In the genomic region with DNA sequence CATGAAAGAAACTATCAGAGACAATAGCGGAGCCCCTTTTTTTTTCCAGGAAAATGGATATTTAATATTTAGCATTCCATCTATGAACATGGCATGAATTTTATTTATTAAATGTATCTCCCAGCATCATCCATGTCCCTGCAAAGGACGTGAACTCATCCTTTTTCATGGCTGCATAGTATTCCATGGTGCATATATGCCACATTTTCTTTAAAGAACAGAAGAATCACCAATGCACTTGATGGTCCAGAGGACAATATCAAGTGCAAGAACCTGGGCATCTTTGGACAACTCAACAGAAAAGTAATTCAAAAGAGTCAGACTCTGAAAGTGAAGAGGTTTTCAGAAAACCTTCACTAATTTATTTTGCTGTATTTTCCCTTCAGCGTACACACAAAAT, we compare ENCODE assay signal across 33 cellular contexts.
DNase-seq lines count a peak whose midpoint lies in the region; ATAC-seq, FAIRE-seq and TF ChIP-seq lines count a peak whose summit lies in the region.
"Had no signal": no experiment of that assay in that cellular context is flagged by ENCODE, and none has a peak within 500 bp of the region (broad histone marks: within the 10 kb centered on the region; RNA-seq: fewer than 3 reads in every experiment).

No MANE protein-coding gene starts in this region.

- H4K20me1 ChIP-seq in K562 (replicated peaks; ENCODE audit: control insufficient read depth, insufficient read depth, low read length): no peaks in the 10 kb centered on the region
- H4K20me1 ChIP-seq in H1 (replicated peaks in 1 of 2; ENCODE audit: control insufficient read depth in 1 of 2, insufficient read depth in 2 of 2, low read length in 2 of 2): no peaks in the 10 kb centered on the region
- H4K20me1 ChIP-seq: BLaER1; BLaER1 treated with 17β-estradiol and CSF1 and Interleukin-3, amounts not matched to agents 10 nM and 100 nM had no signal

- no peak overlapping the region for H3K4me2 ChIP-seq in K562 (ENCODE audit: insufficient read depth, low read length)
- no peak overlapping the region for H3K4me2 ChIP-seq in H1 (ENCODE audit: insufficient read depth in 1 of 2, low read depth in 2 of 2, low read length in 2 of 2)
- H3K4me2 ChIP-seq: A549; BLaER1; BLaER1 treated with 17β-estradiol and CSF1 and Interleukin-3, amounts not matched to agents 10 nM and 100 nM had no signal

- TF ChIP-seq RAD21 in K562 (CRISPR knock-in tag; conservative IDR thresholded peaks at IDR 0.05 in 1 of 2, IDR thresholded peaks at IDR 0.05 in 1 of 2) (no peak), H1 (IDR thresholded peaks at IDR 0.05 in 1 of 2, conservative IDR thresholded peaks at IDR 0.05 in 1 of 2; ENCODE audit: low read depth in 2 of 2, low read length in 2 of 2) (no peak)

- H3K27me3 ChIP-seq in K562 (ENCODE audit: control insufficient read depth in 2 of 2, insufficient read depth in 2 of 2, low read length in 2 of 2) (no peaks in the 10 kb centered on the region), H1 (replicated peaks in 1 of 4; ENCODE audit: control insufficient read depth in 3 of 4, extremely low read depth in 1 of 4, insufficient read depth in 3 of 4, low read length in 3 of 4) (no peaks in the 10 kb centered on the region)
- H3K27me3 ChIP-seq: BE2C; BLaER1; BLaER1 treated with 17β-estradiol and CSF1 and Interleukin-3, amounts not matched to agents 10 nM and 100 nM had no signal

- H4K8ac ChIP-seq in H1 (ENCODE audit: extremely low read depth, insufficient read depth, low read length): no peak overlapping the region

- H3K9me1 ChIP-seq in K562 (ENCODE audit: control insufficient read depth, insufficient read depth, low read length): no peaks in the 10 kb centered on the region

- H3K14ac ChIP-seq in H1 (ENCODE audit: insufficient read length): no peak overlapping the region

- FAIRE-seq in K562 (lab: Jason Lieb, UNC) (no peak), H1 (lab: Jason Lieb, UNC) (no peak)
- FAIRE-seq: A204.1, A549, D721Med had no signal

- no peak overlapping the region for H3K27ac ChIP-seq in HEK293 (ENCODE audit: extremely low read depth, low read depth, low read length)
- H3K27ac ChIP-seq in K562 (ENCODE audit: extremely low read depth, low read depth, low read length): no peak overlapping the region
- H3K27ac ChIP-seq in H1 (ENCODE audit: low read depth, low read length): no peak overlapping the region
- H3K27ac ChIP-seq: 22Rv1; A549; BLaER1; BLaER1 treated with 17β-estradiol and CSF1 and Interleukin-3, amounts not matched to agents 10 nM and 100 nM; C4-2B had no signal

- H3K4ac ChIP-seq in H1 (replicated peaks; ENCODE audit: insufficient read length, low read depth, low read length): no peak overlapping the region

- no peak overlapping the region for H2BK12ac ChIP-seq in H1 (ENCODE audit: low read depth, low read length)

- no peak overlapping the region for H3K18ac ChIP-seq in H1 (ENCODE audit: extremely low read depth, low read length)

- POLR2A ChIA-PET in HEK293 (lab: Yijun Ruan, JAX) (no interaction called here), K562 (lab: Yijun Ruan, JAX) (interaction anchor here (0.6 to 1.2 kb wide), 3 partner anchors 16 to 738 kb away, joined by 3 to 5 read pairs (median 4); no protein-coding TSS in a partner anchor), H1 (lab: Charles Lee; ENCODE audit: partially characterized antibody) (no interaction called here)

- ATAC-seq in K562: no peak
- ATAC-seq: A549; CD8-positive, alpha-beta T cell had no signal

- TF ChIP-seq EP300 in K562 (IDR thresholded peaks at IDR 0.05; ENCODE audit: low read length) (no peak), H1 (IDR thresholded peaks at IDR 0.05; ENCODE audit: borderline replicate concordance in 1 of 2, low read depth in 2 of 2, low read length in 2 of 2) (no peak)

- no peak overlapping the region for H2BK20ac ChIP-seq in H1 (ENCODE audit: low read length)

- H4K5ac ChIP-seq in H1 (ENCODE audit: insufficient read length, low read depth, low read length): no peak overlapping the region

- no peaks in the 10 kb centered on the region for H3K23me2 ChIP-seq in H1 (ENCODE audit: low read depth, low read length)

- WGBS in K562 (ENCODE audit: insufficient coverage, low coverage, missing lambda C conversion rate): 87% methylated on average over 3 of the region's 3 CpGs
- 88% methylated on average over 3 of the region's 3 CpGs; no CpG with 5 or more reads in 1 of the 2 experiments for WGBS in H1 (ENCODE audit: extremely low coverage in 1 of 2, insufficient coverage in 1 of 2, insufficient read length in 1 of 2, insufficient replicate concordance in 2 of 2, low coverage in 1 of 2, low lambda C conversion rate in 2 of 2, missing lambda C conversion rate in 1 of 2), 2 experiments

- intact Hi-C loops in K562 (cut with micrococcal nuclease): no loop called here

- DNase-seq in K562 (ENCODE audit: extremely low read depth in 1 of 4, low spot score in 3 of 4) (no peak), H1 (ENCODE audit: low read depth in 1 of 2, low spot score in 2 of 2) (no peak), NCI-H146 (lab: John Stamatoyannopoulos, UW) (no peak), Ammon's horn (ENCODE audit: low spot score) (no peak)
- DNase-seq in activated CD4-positive, alpha-beta T cell treated with anti-CD3 and anti-CD28 coated beads, Interleukin-2, amount 50 U/mL, for 1 hour: no peak
- DNase-seq: 8988T; ACHN; AML-193; BE2C; C1 segment of cervical spinal cord; Caco-2; Calu3; CD4-positive, alpha-beta memory T cell; CD4-positive, alpha-beta T cell; CD4-positive, CD25-positive, alpha-beta regulatory T cell; CD8-positive, alpha-beta memory T cell; CD8-positive, alpha-beta T cell; COR-L47; DMS 273 treated with DMSO at 0.1 percent for 48 hours; DMS153; DMS53; DMS79; DMS79 treated with DMSO at 0.1 percent for 48 hours; DND-41; EL had no signal

- BruUV-seq in K562 (replicated peaks; lab: Mats Ljungman, UMichigan): no TSS peak

- no peak for TF ChIP-seq POLR2A in K562 (conservative IDR thresholded peaks at IDR 0.05)
- TF ChIP-seq POLR2A in H1 (IDR thresholded peaks at IDR 0.05; ENCODE audit: control extremely low read depth in 1 of 2, low read depth in 2 of 2, low read length in 2 of 2): no peak

- H3K36me3 ChIP-seq in HEK293 (ENCODE audit: control insufficient read depth in 2 of 2, insufficient read depth in 1 of 2, low read length in 2 of 2) (no peaks in the 10 kb centered on the region), K562 (ENCODE audit: control insufficient read depth, insufficient read depth, low read length) (no peaks in the 10 kb centered on the region), H1 (ENCODE audit: control insufficient read depth in 2 of 4, insufficient read depth in 4 of 4, low read length in 3 of 4) (no peaks in the 10 kb centered on the region)
- H3K36me3 ChIP-seq: BE2C; BLaER1; BLaER1 treated with 17β-estradiol and CSF1 and Interleukin-3, amounts not matched to agents 10 nM and 100 nM had no signal

- H2BK120ac ChIP-seq in H1 (replicated peaks; ENCODE audit: low read depth, low read length): no peak overlapping the region

- H4K91ac ChIP-seq in H1 (replicated peaks; ENCODE audit: insufficient read length, low read length): no peak overlapping the region

- no peak overlapping the region for H2AK5ac ChIP-seq in H1 (ENCODE audit: low read depth, low read length)

- no peaks in the 10 kb centered on the region for H3K9me3 ChIP-seq in HEK293 (ENCODE audit: control insufficient read depth, insufficient read depth, low read depth, low read length)
- H3K9me3 ChIP-seq in K562 (replicated peaks; ENCODE audit: control insufficient read depth, insufficient read depth, low read depth, low read length): no peaks in the 10 kb centered on the region
- no peaks in the 10 kb centered on the region for H3K9me3 ChIP-seq in H1 (ENCODE audit: insufficient read depth in 2 of 2, low read depth in 1 of 2, low read length in 1 of 2)
- H3K9me3 ChIP-seq: A549, BE2C, Caco-2 had no signal

- no peaks in the 10 kb centered on the region for H3K79me1 ChIP-seq in H1 (ENCODE audit: low read depth, low read length)

- TF ChIP-seq CTCF in HEK293 (tag by site-specific recombination; IDR thresholded peaks at IDR 0.05) (no peak), K562 (IDR thresholded peaks at IDR 0.05 in 2 of 3, conservative IDR thresholded peaks at IDR 0.05 in 1 of 3; ENCODE audit: insufficient read depth in 2 of 3, low read depth in 1 of 3, low read length in 3 of 3) (no peak), H1 (IDR thresholded peaks at IDR 0.05; ENCODE audit: control extremely low read depth in 1 of 3, insufficient read depth in 1 of 3, low read depth in 1 of 3, low read length in 3 of 3) (no peak)

- in situ Hi-C loops in K562 (cut with MboI): loop anchor here (5.0 kb wide), 1 partner anchor 93 kb away; no protein-coding TSS in a partner anchor

- no peak overlapping the region for H2BK15ac ChIP-seq in H1 (ENCODE audit: low read length)

- CTCF ChIA-PET in HEK293 (lab: Yijun Ruan, JAX): no interaction called here
- CTCF ChIA-PET in K562 (lab: Yijun Ruan, JAX; ENCODE audit: low intra/inter-chr PET ratio): no interaction called here
- CTCF ChIA-PET in H1 (lab: Charles Lee; ENCODE audit: partially characterized antibody): interaction anchor here (1.6 kb wide), 1 partner anchor 29 kb away, joined by 5 read pairs; no protein-coding TSS in a partner anchor

- H3K9ac ChIP-seq in K562 (ENCODE audit: insufficient read depth in 1 of 2, low read depth in 2 of 2, low read length in 2 of 2) (no peak overlapping the region), H1 (replicated peaks in 1 of 4; ENCODE audit: extremely low read depth in 1 of 4, low read depth in 3 of 4, low read length in 3 of 4) (no peak overlapping the region)
- H3K9ac ChIP-seq: BLaER1; BLaER1 treated with 17β-estradiol and CSF1 and Interleukin-3, amounts not matched to agents 10 nM and 100 nM had no signal

- H3K4me1 ChIP-seq in HEK293 (ENCODE audit: control insufficient read depth, insufficient read depth, low read length) (no peaks in the 10 kb centered on the region), K562 (replicated peaks in 1 of 2; ENCODE audit: control insufficient read depth in 2 of 2, insufficient read depth in 2 of 2, low read length in 2 of 2) (peaks cover 6 to 22% of the 10 kb centered on the region in 2 experiments; a peak in 4 of 5 replicates), H1 (replicated peaks in 1 of 4; ENCODE audit: control insufficient read depth in 3 of 4, insufficient read depth in 4 of 4, low read length in 3 of 4) (no peaks in the 10 kb centered on the region)
- H3K4me1 ChIP-seq: A549; BLaER1; BLaER1 treated with 17β-estradiol and CSF1 and Interleukin-3, amounts not matched to agents 10 nM and 100 nM; Caco-2 had no signal

- no peak overlapping the region for H3K23ac ChIP-seq in H1 (ENCODE audit: insufficient read length)

- H2AFZ ChIP-seq in K562 (ENCODE audit: low read depth, low read length) (no peak overlapping the region), H1 (ENCODE audit: low read length) (no peak overlapping the region)

- no peak overlapping the region for H3K56ac ChIP-seq in H1 (replicated peaks; ENCODE audit: insufficient read length, low read depth, low read length)

- H2BK5ac ChIP-seq in H1 (ENCODE audit: low read depth, low read length): no peak overlapping the region

- H3K4me3 ChIP-seq in HEK293 (ENCODE audit: low read depth, low read length): no peak overlapping the region
- no peak overlapping the region for H3K4me3 ChIP-seq in K562
- H3K4me3 ChIP-seq in H1 (ENCODE audit: extremely low read depth in 1 of 4, insufficient read depth in 2 of 4, low read depth in 3 of 4, low read length in 4 of 4): no peak overlapping the region
- H3K4me3 ChIP-seq: A549; BLaER1; BLaER1 treated with 17β-estradiol and CSF1 and Interleukin-3, amounts not matched to agents 10 nM and 100 nM had no signal

- H3K79me2 ChIP-seq in K562 (ENCODE audit: control insufficient read depth, insufficient read depth, low read length): no peaks in the 10 kb centered on the region
- no peaks in the 10 kb centered on the region for H3K79me2 ChIP-seq in H1 (ENCODE audit: control insufficient read depth in 1 of 2, insufficient read depth in 2 of 2, low read length in 2 of 2)

Comparison
In these comparisons a context has a peak if more than half of its experiments do, and no peak if none do; other contexts are left out.
1. Of the 44 proteins assayed by ChIP-seq in both K562 and HEK293: peak only in K562: none; only in HEK293: none; in both: ZNF146; in neither: 43.